ENCODE assay signal across 24 cellular contexts in the genomic region with DNA sequence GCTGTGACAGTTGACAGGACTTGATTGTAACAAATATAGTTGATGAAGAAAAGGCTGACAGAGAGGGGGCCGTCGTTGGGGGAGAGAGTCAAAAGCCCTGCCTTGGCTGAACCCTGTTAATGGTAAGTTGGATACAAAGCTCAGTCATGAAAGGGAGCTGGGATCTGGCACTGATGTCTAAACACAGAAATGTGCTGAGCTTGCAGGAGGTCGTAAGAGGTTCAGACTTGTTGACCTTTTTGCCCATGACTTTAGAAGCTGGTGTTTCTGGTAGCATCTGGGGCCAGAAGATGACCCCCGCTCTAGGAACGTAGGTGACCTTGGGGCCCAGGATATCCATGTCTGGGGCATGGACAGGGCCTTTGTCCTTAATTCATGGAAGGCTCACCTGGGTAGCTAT.
"Had no signal": no experiment of that assay in that cellular context is flagged by ENCODE, and none has a peak within 500 bp of the region (broad histone marks: within the 10 kb centered on the region; RNA-seq: fewer than 3 reads in every experiment).

No MANE protein-coding gene starts in this region.

- H3K27me3 ChIP-seq: colonic mucosa, gastrocnemius medialis, heart right ventricle, left lung had no signal

- H3K4me3 ChIP-seq: colonic mucosa, esophagus squamous epithelium, gastrocnemius medialis, heart right ventricle, left lung, lower lobe of right lung, mucosa of descending colon had no signal

- FAIRE-seq: endometrium, islet of Langerhans, keratinocyte had no signal

- H3K36me3 ChIP-seq: colonic mucosa, esophagus squamous epithelium, gastrocnemius medialis, heart right ventricle, left lung, lower lobe of right lung had no signal

- DNase-seq: colonic mucosa; cortex of kidney; effector CD8-positive, alpha-beta T cell; effector memory CD8-positive, alpha-beta T cell; endodermal cell; erythroblast; esophagus squamous epithelium; foreskin fibroblast; foreskin melanocyte; gastrocnemius medialis; glutamatergic neuron; heart right ventricle; hippocampal formation; left cardiac atrium; left lung; left ventricle myocardium superior; lower lobe of right lung; mesenchymal stem cell; mucosa of descending colon had no signal

- H3K27ac ChIP-seq: colonic mucosa, epithelial cell of prostate, esophagus squamous epithelium, gastrocnemius medialis, heart right ventricle, left lung, lower lobe of right lung had no signal

- H3K9me3 ChIP-seq: colonic mucosa, esophagus squamous epithelium, gastrocnemius medialis, heart right ventricle, left lung, lower lobe of right lung, mucosa of descending colon had no signal

- H3K4me1 ChIP-seq: colonic mucosa, esophagus squamous epithelium, gastrocnemius medialis, left lung, lower lobe of right lung had no signal

- ATAC-seq: effector memory CD8-positive, alpha-beta T cell; esophagus mucosa; gastrocnemius medialis; heart right ventricle; left cardiac atrium; left lung; left ventricle myocardium superior; lower lobe of right lung; mucosa of descending colon had no signal
